Comparison of ENCODE assay signal across 24 cellular contexts in the genomic region with DNA sequence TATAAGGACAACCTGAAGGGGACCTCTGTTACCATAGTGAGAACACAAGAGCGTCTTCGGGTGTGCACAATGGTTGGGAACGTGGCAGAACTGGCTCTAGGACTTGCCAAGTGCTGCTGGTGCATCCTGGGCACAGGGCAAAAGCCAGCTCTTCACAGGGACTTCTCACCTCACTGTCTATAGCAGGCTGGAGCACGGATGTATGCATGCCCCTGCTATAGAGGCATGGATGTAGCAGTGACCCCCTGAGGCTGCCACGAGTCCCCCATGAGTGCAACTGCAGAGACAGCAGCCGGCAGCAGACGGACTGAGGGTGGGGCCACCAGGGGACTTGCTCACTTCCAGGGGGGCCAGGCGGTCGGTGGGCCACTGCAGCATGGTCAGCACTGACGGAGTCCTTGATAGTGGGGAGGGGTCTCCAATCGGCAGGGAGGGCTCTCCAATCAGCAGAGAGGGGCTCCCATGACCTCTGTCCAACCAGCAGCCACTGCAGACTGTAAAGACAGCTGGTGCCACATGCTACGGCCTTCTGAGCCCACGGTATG.
A peak's percentile ranks its signal among the peaks of the same experiment; 100 is the strongest.
DNase-seq lines count a peak whose midpoint lies in the region; ATAC-seq and TF ChIP-seq lines count a peak whose summit lies in the region.
"Had no signal": no experiment of that assay in that cellular context is flagged by ENCODE, and none has a peak within 500 bp of the region (broad histone marks: within the 10 kb centered on the region; RNA-seq: fewer than 3 reads in every experiment).

No MANE protein-coding gene starts in this region.

- H3K4me2 ChIP-seq in Karpas-422 (ENCODE audit: low read depth, low read length, poor library complexity, severe bottlenecking) = peak overlapping the region; percentile 59
- no peak overlapping the region for H3K4me2 ChIP-seq in neuronal stem cell (ENCODE audit: insufficient read depth, low read length, poor library complexity, severe bottlenecking)

- H3K36me3 ChIP-seq in Karpas-422 (ENCODE audit: insufficient read depth, low read length) (no peaks in the 10 kb centered on the region), neuronal stem cell (replicated peaks in 1 of 2; ENCODE audit: control insufficient read depth in 2 of 2, insufficient read depth in 2 of 2, low read length in 2 of 2) (no peaks in the 10 kb centered on the region)
- H3K36me3 ChIP-seq in effector memory CD4-positive, alpha-beta T cell (ENCODE audit: control insufficient read depth, insufficient read depth, low read length) = peaks cover 14% of the 10 kb centered on the region
- H3K36me3 ChIP-seq: BE2C, cardiac muscle cell, MG63, thoracic aorta had no signal

- peak overlapping the region; percentile 19 for H3K27ac Mint-ChIP-seq in T-helper 1 cell treated with Interleukin-12 subunit alpha and Interleukin-12 subunit beta and Interleukin-4 antibody, amounts not matched to agents 30 μg/mL and 1 μg/mL, for 36 hours
- H3K27ac Mint-ChIP-seq: nephron, progenitor cell of endocrine pancreas had no signal

- no peak overlapping the region for H3K4me3 Mint-ChIP-seq in T-helper 1 cell treated with Interleukin-12 subunit alpha and Interleukin-12 subunit beta and Interleukin-4 antibody, amounts not matched to agents 30 μg/mL and 1 μg/mL, for 36 hours
- H3K4me3 Mint-ChIP-seq: nephron had no signal

- H3K9ac ChIP-seq in Karpas-422 (ENCODE audit: low read length) (no peak overlapping the region), neuronal stem cell (ENCODE audit: low read depth, low read length, poor library complexity) (no peak overlapping the region)

- H4K91ac ChIP-seq in neuronal stem cell (ENCODE audit: low read depth, low read length, poor library complexity) = no peak overlapping the region

- no peak overlapping the region for H2BK12ac ChIP-seq in neuronal stem cell (ENCODE audit: low read length)

- peaks cover 47% of the 10 kb centered on the region for H3K4me1 ChIP-seq in Karpas-422 (ENCODE audit: low read length)
- peaks cover 77% of the 10 kb centered on the region for H3K4me1 ChIP-seq in effector memory CD4-positive, alpha-beta T cell (ENCODE audit: control insufficient read depth, insufficient read depth, low read length, poor library complexity, severe bottlenecking)
- H3K4me1 ChIP-seq in neuronal stem cell (ENCODE audit: control insufficient read depth in 2 of 2, insufficient read depth in 1 of 2, low read depth in 1 of 2, low read length in 2 of 2) = peaks cover 0 to 23% of the 10 kb centered on the region in 2 donors
- H3K4me1 ChIP-seq: BE2C had no signal

- H2BK120ac ChIP-seq in neuronal stem cell (ENCODE audit: low read depth, low read length) = no peak overlapping the region

- H4K20me1 ChIP-seq in Karpas-422 (ENCODE audit: insufficient read depth, low read depth, low read length) = peaks cover 32% of the 10 kb centered on the region

- peaks cover 20% of the 10 kb centered on the region for H3K79me1 ChIP-seq in neuronal stem cell (ENCODE audit: low read depth, low read length)

- H3K27me3 ChIP-seq in Karpas-422 (ENCODE audit: low read length) = no peaks in the 10 kb centered on the region
- no peaks in the 10 kb centered on the region for H3K27me3 ChIP-seq in effector memory CD4-positive, alpha-beta T cell (replicated peaks; ENCODE audit: control insufficient read depth, insufficient read depth, low read length, poor library complexity, severe bottlenecking)
- no peaks in the 10 kb centered on the region for H3K27me3 ChIP-seq in neuronal stem cell (ENCODE audit: control insufficient read depth in 3 of 3, insufficient read depth in 3 of 3, low read depth in 1 of 3, low read length in 3 of 3)
- H3K27me3 ChIP-seq: BE2C, cardiac muscle cell, MG63 had no signal

- H2AK5ac ChIP-seq in neuronal stem cell (ENCODE audit: low read depth, low read length) = peak overlapping the region; percentile 9

- no peaks in the 10 kb centered on the region for H3K9me3 ChIP-seq in Karpas-422 (ENCODE audit: low read length)
- H3K9me3 ChIP-seq in effector memory CD4-positive, alpha-beta T cell (ENCODE audit: control insufficient read depth, low read length) = no peaks in the 10 kb centered on the region
- H3K9me3 ChIP-seq in neuronal stem cell (replicated peaks in 1 of 2; ENCODE audit: control insufficient read depth in 2 of 2, insufficient read depth in 1 of 2, low read depth in 1 of 2, low read length in 2 of 2) = peaks cover 0 to 2% of the 10 kb centered on the region in 2 donors
- H3K9me3 ChIP-seq: BE2C, MG63, thoracic aorta had no signal

- no peak overlapping the region for H3K18ac ChIP-seq in neuronal stem cell (ENCODE audit: low read length)

- H3K4ac ChIP-seq in neuronal stem cell (ENCODE audit: low read length) = no peak overlapping the region

- H2BK15ac ChIP-seq in neuronal stem cell (ENCODE audit: low read length) = no peak overlapping the region

- H3K36me3 Mint-ChIP-seq in T-helper 1 cell treated with Interleukin-12 subunit alpha and Interleukin-12 subunit beta and Interleukin-4 antibody, amounts not matched to agents 30 μg/mL and 1 μg/mL, for 36 hours (ENCODE audit: low read depth) = peaks cover 13% of the 10 kb centered on the region
- H3K36me3 Mint-ChIP-seq: immature natural killer cell had no signal

- H3K27ac ChIP-seq in Karpas-422 (ENCODE audit: low read length) (no peak overlapping the region), neuronal stem cell (replicated peaks; ENCODE audit: low read length) (no peak overlapping the region)
- H3K27ac ChIP-seq in effector memory CD4-positive, alpha-beta T cell (ENCODE audit: insufficient read depth, low read length, poor library complexity, severe bottlenecking) = peak overlapping the region; percentile 40
- H3K27ac ChIP-seq: 22Rv1, cardiac muscle cell, RWPE1, thoracic aorta had no signal

- H3K23ac ChIP-seq in neuronal stem cell (ENCODE audit: low read depth, low read length, poor library complexity) = no peak overlapping the region

- no peak overlapping the region for H3K14ac ChIP-seq in neuronal stem cell (ENCODE audit: low read length)

- H3K4me1 Mint-ChIP-seq in T-helper 1 cell treated with Interleukin-12 subunit alpha and Interleukin-12 subunit beta and Interleukin-4 antibody, amounts not matched to agents 30 μg/mL and 1 μg/mL, for 36 hours (ENCODE audit: low read depth) = peaks cover 59% of the 10 kb centered on the region

- no peaks in the 10 kb centered on the region for H3K27me3 Mint-ChIP-seq in T-helper 1 cell treated with Interleukin-12 subunit alpha and Interleukin-12 subunit beta and Interleukin-4 antibody, amounts not matched to agents 30 μg/mL and 1 μg/mL, for 36 hours (ENCODE audit: low read depth)
- H3K27me3 Mint-ChIP-seq: progenitor cell of endocrine pancreas had no signal

- H2BK5ac ChIP-seq in neuronal stem cell (ENCODE audit: low read length) = no peak overlapping the region

- H4K8ac ChIP-seq in neuronal stem cell (ENCODE audit: low read depth, low read length) = no peak overlapping the region

- H3K9me2 ChIP-seq in Karpas-422 (replicated peaks; ENCODE audit: insufficient read depth, low read length) = no peaks in the 10 kb centered on the region

- DNase-seq in T-helper 1 cell (no peak), Karpas-422 (no peak), neuronal stem cell (ENCODE audit: low spot score) (no peak), COLO829 (ENCODE audit: low spot score) (no peak), amygdala (lab: John Stamatoyannopoulos, UW) (no peak)
- no peak for DNase-seq in effector memory CD4-positive, alpha-beta T cell
- DNase-seq: BE2C; DMS 273 treated with DMSO at 0.1 percent for 48 hours; effector CD4-positive, alpha-beta T cell; GF-D8; immature natural killer cell; NCI-H187; small intestine; stimulated activated CD4-positive, alpha-beta T cell treated with anti-CD3 and anti-CD28 coated beads, Interleukin-4, amount 100 ng/mL, for 24 hours; SW 1271 had no signal

- H2AFZ ChIP-seq in Karpas-422 (ENCODE audit: low read length) (no peak overlapping the region), neuronal stem cell (ENCODE audit: low read length) (no peak overlapping the region)

- H3K79me2 ChIP-seq in Karpas-422 (ENCODE audit: low read length) = no peaks in the 10 kb centered on the region

- no peaks in the 10 kb centered on the region for H3K9me3 Mint-ChIP-seq in T-helper 1 cell treated with Interleukin-12 subunit alpha and Interleukin-12 subunit beta and Interleukin-4 antibody, amounts not matched to agents 30 μg/mL and 1 μg/mL, for 36 hours
- H3K9me3 Mint-ChIP-seq: immature natural killer cell, nephron had no signal

- no peak for ATAC-seq in SK-N-SH treated with all-trans-retinoic acid at 6 μM for 48 hours

- no CpG with 5 or more reads among the region's 13 CpGs for WGBS in neuronal stem cell (ENCODE audit: extremely low coverage in 2 of 2, insufficient read length in 2 of 2, insufficient replicate concordance in 1 of 2), 2 donors

- H3K4me3 ChIP-seq in Karpas-422 (ENCODE audit: low read length) (no peak overlapping the region), neuronal stem cell (ENCODE audit: low read length in 2 of 2) (no peak overlapping the region)
- no peak overlapping the region for H3K4me3 ChIP-seq in effector memory CD4-positive, alpha-beta T cell (ENCODE audit: insufficient read depth, low read depth, low read length, poor library complexity, severe bottlenecking)
- H3K4me3 ChIP-seq: cardiac muscle cell, MG63, thoracic aorta had no signal

TF ChIP-seq in SK-N-SH treated with all-trans-retinoic acid at 6 μM for 48 hours, 23 proteins besides CTCF, POLR2A, EP300 and RAD21 (continues in another document):
- TF ChIP-seq TOX (CRISPR knock-in tag; IDR thresholded peaks at IDR 0.05; ENCODE audit: borderline replicate concordance) = no peak
- TF ChIP-seq ZNF8 (CRISPR knock-in tag; IDR thresholded peaks at IDR 0.05) = no peak
- no peak for TF ChIP-seq POU6F1 (CRISPR knock-in tag; IDR thresholded peaks at IDR 0.05; ENCODE audit: borderline replicate concordance, low read depth)
- TF ChIP-seq PPARA (CRISPR knock-in tag; IDR thresholded peaks at IDR 0.05; ENCODE audit: borderline replicate concordance) = no peak
- TF ChIP-seq ZC3H10 (CRISPR knock-in tag; IDR thresholded peaks at IDR 0.05) = no peak
- no peak for TF ChIP-seq ISL1 (CRISPR knock-in tag; IDR thresholded peaks at IDR 0.05)
- no peak for TF ChIP-seq BACH2 (CRISPR knock-in tag; IDR thresholded peaks at IDR 0.05; ENCODE audit: borderline replicate concordance)
- TF ChIP-seq ZNF70 (CRISPR knock-in tag; IDR thresholded peaks at IDR 0.05) = no peak
- TF ChIP-seq ZFP30 (CRISPR knock-in tag; IDR thresholded peaks at IDR 0.05) = no peak
